In genomic region chr19:17323274-17323972, GRCh38 we compare ENCODE assay signal across 20 cellular contexts. TPM values are rescaled to one million over a fixed set of nuclear protein-coding genes. Genes with fewer than 3 reads are reported as not detected.
DNase-seq lines count a peak whose midpoint lies in the region; ATAC-seq and TF ChIP-seq lines count a peak whose summit lies in the region.
"Had no signal": no experiment of that assay in that cellular context is flagged by ENCODE, and none has a peak within 500 bp of the region (broad histone marks: within the 10 kb centered on the region; RNA-seq: fewer than 3 reads in every experiment).

No MANE protein-coding gene starts in this region.

- peak overlapping the region; percentile 67 for H3K4me3 Mint-ChIP-seq in endothelial cell (ENCODE audit: unreplicated experiment)
- no peak overlapping the region for H3K4me3 Mint-ChIP-seq in activated CD4-positive, alpha-beta T cell treated with anti-CD3 and anti-CD28 coated beads, Interleukin-2, amount 10 ng/mL, durations not matched to agents 7 days and 5 days
- H3K4me3 Mint-ChIP-seq: activated naive CD4-positive, alpha-beta T cell treated with anti-CD3 and anti-CD28 coated beads for 36 hours had no signal

- peaks cover 15% of the 10 kb centered on the region for H3K36me3 Mint-ChIP-seq in endothelial cell (ENCODE audit: low read depth, unreplicated experiment)
- peaks cover 14% of the 10 kb centered on the region for H3K36me3 Mint-ChIP-seq in activated CD4-positive, alpha-beta T cell treated with anti-CD3 and anti-CD28 coated beads, Interleukin-2, amount 10 ng/mL, durations not matched to agents 7 days and 5 days (ENCODE audit: low read depth)

- H4K20me1 ChIP-seq in SK-N-SH (ENCODE audit: insufficient read depth), result no peaks in the 10 kb centered on the region

- H3K27me3 Mint-ChIP-seq in endothelial cell (ENCODE audit: unreplicated experiment), result peaks cover 12% of the 10 kb centered on the region
- H3K27me3 Mint-ChIP-seq in activated CD4-positive, alpha-beta T cell treated with anti-CD3 and anti-CD28 coated beads, Interleukin-2, amount 10 ng/mL, durations not matched to agents 7 days and 5 days, result no peaks in the 10 kb centered on the region

- no peak overlapping the region for H3K27ac Mint-ChIP-seq in endothelial cell (ENCODE audit: unreplicated experiment)
- H3K27ac Mint-ChIP-seq in activated CD4-positive, alpha-beta T cell treated with anti-CD3 and anti-CD28 coated beads, Interleukin-2, amount 10 ng/mL, durations not matched to agents 7 days and 5 days, result no peak overlapping the region
- H3K27ac Mint-ChIP-seq: activated naive CD4-positive, alpha-beta T cell treated with anti-CD3 and anti-CD28 coated beads for 36 hours had no signal

- H3K27ac ChIP-seq in SK-N-SH (ENCODE audit: low read depth in 2 of 2, low read length in 1 of 2) (no peak overlapping the region), RWPE1 (peak overlapping the region; percentile 97), suprapubic skin (no peak overlapping the region), sigmoid colon (no peak overlapping the region)
- H3K27ac ChIP-seq: body of pancreas, C4-2B, ovary had no signal

- no peaks in the 10 kb centered on the region for H3K9me2 ChIP-seq in SK-N-SH

- H2AFZ ChIP-seq in SK-N-SH (ENCODE audit: low read depth), result no peak overlapping the region

- no peak for TF ChIP-seq CTCF in SK-N-SH (IDR thresholded peaks at IDR 0.05)
- no peak for TF ChIP-seq CTCF in RWPE1 (conservative IDR thresholded peaks at IDR 0.05; ENCODE audit: low read depth)
- TF ChIP-seq CTCF in endothelial cell (IDR thresholded peaks at IDR 0.05; ENCODE audit: unreplicated experiment), result no peak
- TF ChIP-seq CTCF in suprapubic skin (IDR thresholded peaks at IDR 0.05), result no peak
- no peak for TF ChIP-seq CTCF in sigmoid colon (IDR thresholded peaks at IDR 0.05)

- no peak for ATAC-seq in SK-N-SH treated with all-trans-retinoic acid at 6 μM for 48 hours
- ATAC-seq: body of pancreas, left lobe of liver had no signal

- H3K4me3 ChIP-seq in SK-N-SH (ENCODE audit: low read depth in 2 of 2, low read length in 1 of 2) (no peak overlapping the region; a peak in 1 of 4 replicates), suprapubic skin (peak overlapping the region; percentile 26), sigmoid colon (peak overlapping the region in 1 of 4 donors; percentile 28)
- H3K4me3 ChIP-seq: body of pancreas, ovary had no signal

- CTCF ChIA-PET in SK-N-SH (lab: Yijun Ruan, JAX) (interaction anchor here (0.9 to 1.5 kb wide), 3 partner anchors 10 to 18 kb away, joined by 3 to 8 read pairs (median 3); partner anchors contain the start of genes ANO8 and MRPL34), RWPE1 (lab: Yijun Ruan, JAX) (no interaction called here)
- CTCF ChIA-PET in activated CD4-positive, alpha-beta T cell treated with anti-CD3 and anti-CD28 coated beads, Interleukin-2, amount 10 ng/mL, durations not matched to agents 7 days and 5 days (lab: Charles Lee), result interaction anchor here (0.7 to 1.6 kb wide), 3 partner anchors 8 to 18 kb away, joined by 3 to 5 read pairs (median 3); partner anchors contain the start of gene MRPL34

- H3K27me3 ChIP-seq in SK-N-SH (ENCODE audit: insufficient read depth) (no peaks in the 10 kb centered on the region), suprapubic skin (no peaks in the 10 kb centered on the region), sigmoid colon (peaks cover 0 to 8% (median 0%) of the 10 kb centered on the region in 3 donors)
- H3K27me3 ChIP-seq: body of pancreas, ovary had no signal

- H3K36me3 ChIP-seq in SK-N-SH (replicated peaks in 1 of 2; ENCODE audit: control insufficient read depth in 1 of 2, insufficient read depth in 2 of 2, low read length in 1 of 2), result peaks cover 0 to 41% of the 10 kb centered on the region in 2 experiments
- H3K36me3 ChIP-seq in suprapubic skin, result peaks cover 40% of the 10 kb centered on the region
- peaks cover 9 to 44% (median 21%) of the 10 kb centered on the region in 4 donors for H3K36me3 ChIP-seq in sigmoid colon
- H3K36me3 ChIP-seq: ovary had no signal

- no peak for TF ChIP-seq POLR2A in suprapubic skin (IDR thresholded peaks at IDR 0.05)
- TF ChIP-seq POLR2A in sigmoid colon (IDR thresholded peaks at IDR 0.05), result no peak

- no peak for TF ChIP-seq RAD21 in SK-N-SH (IDR thresholded peaks at IDR 0.05; ENCODE audit: low read length)

- H3K9me3 ChIP-seq in SK-N-SH (no peaks in the 10 kb centered on the region), suprapubic skin (no peaks in the 10 kb centered on the region), sigmoid colon (no peaks in the 10 kb centered on the region)
- H3K9me3 ChIP-seq: body of pancreas, ovary had no signal

- no peak overlapping the region for H3K9ac ChIP-seq in SK-N-SH

- TF ChIP-seq EP300 in SK-N-SH (IDR thresholded peaks at IDR 0.05; ENCODE audit: borderline replicate concordance in 1 of 2, low read depth in 1 of 2, low read length in 1 of 2) (no peak), suprapubic skin (IDR thresholded peaks at IDR 0.05) (no peak), sigmoid colon (IDR thresholded peaks at IDR 0.05) (no peak)

- no peaks in the 10 kb centered on the region for H3K79me2 ChIP-seq in SK-N-SH (ENCODE audit: insufficient read depth)

- H3K4me1 ChIP-seq in SK-N-SH (ENCODE audit: control insufficient read depth in 1 of 2, insufficient read depth in 2 of 2, low read depth in 1 of 2, low read length in 1 of 2) (no peaks in the 10 kb centered on the region), suprapubic skin (peaks cover 35% of the 10 kb centered on the region), sigmoid colon (peaks cover 0 to 11% (median 8%) of the 10 kb centered on the region in 4 donors)

- WGBS in SK-N-SH (ENCODE audit: low lambda C conversion rate), result 91% methylated on average over 27 of the region's 57 CpGs
- WGBS in suprapubic skin, result 25% methylated on average over 13 of the region's 57 CpGs
- WGBS in sigmoid colon, 2 donors, result 30 to 56% methylated on average over 57 of the region's 57 CpGs

- H3K4me2 ChIP-seq in SK-N-SH, result no peak overlapping the region

- no peaks in the 10 kb centered on the region for H3F3A ChIP-seq in SK-N-SH (replicated peaks; ENCODE audit: insufficient read depth)

- DNase-seq in SK-N-SH (peak; percentile 70), RWPE1 (ENCODE audit: low spot score) (no peak), endothelial cell (ENCODE audit: low spot score) (no peak), suprapubic skin (ENCODE audit: low spot score in 2 of 2) (no peak), sigmoid colon (no peak), NCI-H1694 treated with DMSO at 0.1 percent for 48 hours (lab: John Stamatoyannopoulos, UW) (no peak)
- no peak for DNase-seq in activated CD4-positive, alpha-beta T cell treated with anti-CD3 and anti-CD28 coated beads, Interleukin-2, amount 10 ng/mL, durations not matched to agents 7 days and 5 days
- DNase-seq: activated CD4-positive, alpha-beta T cell treated with anti-CD3 and anti-CD28 coated beads for 48 hours; body of pancreas; dermis blood vessel endothelial cell; DMS53; NCI-H1436 treated with DMSO at 0.1 percent for 48 hours; NCI-H226; ovary; stimulated activated CD4-positive, alpha-beta T cell treated with anti-CD3 and anti-CD28 coated beads, Interleukin-2, amount 100 ng/mL, for 24 hours; SW 1271 had no signal

- no peaks in the 10 kb centered on the region for H3K9me3 Mint-ChIP-seq in endothelial cell (ENCODE audit: unreplicated experiment)
- no peaks in the 10 kb centered on the region for H3K9me3 Mint-ChIP-seq in activated CD4-positive, alpha-beta T cell treated with anti-CD3 and anti-CD28 coated beads, Interleukin-2, amount 10 ng/mL, durations not matched to agents 7 days and 5 days
- H3K9me3 Mint-ChIP-seq: activated naive CD4-positive, alpha-beta T cell treated with anti-CD3 and anti-CD28 coated beads for 36 hours had no signal

- POLR2A ChIA-PET in SK-N-SH (lab: Yijun Ruan, JAX), result no interaction called here
- POLR2A ChIA-PET in RWPE1 (lab: Yijun Ruan, JAX; ENCODE audit: low non-redundant PET), result no interaction called here
- POLR2A ChIA-PET in activated CD4-positive, alpha-beta T cell treated with anti-CD3 and anti-CD28 coated beads, Interleukin-2, amount 10 ng/mL, durations not matched to agents 7 days and 5 days (lab: Charles Lee), result no interaction called here

- H3K4me1 Mint-ChIP-seq in endothelial cell (ENCODE audit: unreplicated experiment), result no peaks in the 10 kb centered on the region
- peaks cover 6% of the 10 kb centered on the region for H3K4me1 Mint-ChIP-seq in activated CD4-positive, alpha-beta T cell treated with anti-CD3 and anti-CD28 coated beads, Interleukin-2, amount 10 ng/mL, durations not matched to agents 7 days and 5 days

- intact Hi-C loops in sigmoid colon (cut with DNase I), result no loop called here

RNA-seq across cellular contexts. Expression of gene ANO8, which starts 11.2 kb away (rescaled TPM):
- polyA plus RNA-seq in SK-N-SH (2012; rRNA removed) (5.0 and 7.8 TPM in 2 replicates), sigmoid colon (1 to 10 TPM in 2 of 3 donors, under 1 TPM in 1; 0.46 to 5.4 (median 1.2) TPM)
- polyA plus RNA-seq in SK-N-SH (2012; cell fraction: cytosol; rRNA removed), result 2.6 and 4.2 TPM in 2 replicates
- polyA plus RNA-seq in SK-N-SH (2012; cell fraction: nucleus; rRNA removed), result 21.4 and 31.6 TPM in 2 replicates
- total RNA-seq in endothelial cell (ENCODE audit: unreplicated experiment) (19.0 TPM), suprapubic skin (10 to 100 TPM; 29.9 to 47.1 (median 37.1) TPM), sigmoid colon (10 to 100 TPM in 1 of 4 donors, 1 to 10 TPM in 3; 2.0 to 10.5 (median 2.7) TPM)
- total RNA-seq in activated CD4-positive, alpha-beta T cell treated with anti-CD3 and anti-CD28 coated beads, Interleukin-2, amount 10 ng/mL, durations not matched to agents 7 days and 5 days, result 10 to 100 TPM; 16.4 to 17.5 TPM

RNA-seq across cellular contexts. Expression of gene GTPBP3, which starts 13.9 kb away (rescaled TPM):
- 21.6 and 22.4 TPM in 2 replicates for polyA plus RNA-seq in SK-N-SH (2012; rRNA removed)
- 9.1 and 12.1 TPM in 2 replicates for polyA plus RNA-seq in SK-N-SH (2012; cell fraction: cytosol; rRNA removed)
- polyA plus RNA-seq in SK-N-SH (2012; cell fraction: nucleus; rRNA removed), result 72.5 and 94.4 TPM in 2 replicates
- 27.3 TPM for total RNA-seq in endothelial cell (ENCODE audit: unreplicated experiment)
- total RNA-seq in suprapubic skin, result 10 to 100 TPM; 18.7 to 29.0 (median 25.2) TPM
- 10 to 100 TPM in 3 of 4 donors, 1 to 10 TPM in 1; 4.6 to 22.2 (median 15.4) TPM for total RNA-seq in sigmoid colon
- polyA plus RNA-seq in sigmoid colon, result 10 to 100 TPM in 1 of 3 donors, 1 to 10 TPM in 2; 3.7 to 16.0 (median 4.8) TPM
- 10 to 100 TPM; 30.9 to 41.3 TPM for total RNA-seq in activated CD4-positive, alpha-beta T cell treated with anti-CD3 and anti-CD28 coated beads, Interleukin-2, amount 10 ng/mL, durations not matched to agents 7 days and 5 days

RNA-seq across cellular contexts. Expression of gene DDA1, which starts 14.1 kb away (rescaled TPM):
- polyA plus RNA-seq in SK-N-SH (2012; rRNA removed) (112 and 135 TPM in 2 replicates), sigmoid colon (100 to 1,000 TPM in 1 of 3 donors, 10 to 100 TPM in 2; 57.1 to 101 (median 82.6) TPM)
- 110 and 115 TPM in 2 replicates for polyA plus RNA-seq in SK-N-SH (2012; cell fraction: cytosol; rRNA removed)
- polyA plus RNA-seq in SK-N-SH (2012; cell fraction: nucleus; rRNA removed), result 90.9 and 103 TPM in 2 replicates
- total RNA-seq in endothelial cell (ENCODE audit: unreplicated experiment) (44.7 TPM), suprapubic skin (10 to 100 TPM; 17.9 to 35.2 (median 22.8) TPM), sigmoid colon (10 to 100 TPM in 2 of 4 donors, 1 to 10 TPM in 2; 6.1 to 10.3 (median 8.7) TPM)
- total RNA-seq in activated CD4-positive, alpha-beta T cell treated with anti-CD3 and anti-CD28 coated beads, Interleukin-2, amount 10 ng/mL, durations not matched to agents 7 days and 5 days, result 10 to 100 TPM; 39.5 to 45.3 TPM

RNA-seq across cellular contexts. Expression of gene MRPL34, which starts 17.8 kb away (rescaled TPM):
- polyA plus RNA-seq in SK-N-SH (2012; rRNA removed), result 61.4 and 72.9 TPM in 2 replicates
- polyA plus RNA-seq in SK-N-SH (2012; cell fraction: cytosol; rRNA removed), result 70.2 and 72.1 TPM in 2 replicates
- 40.9 and 93.7 TPM in 2 replicates for polyA plus RNA-seq in SK-N-SH (2012; cell fraction: nucleus; rRNA removed)
- total RNA-seq in endothelial cell (ENCODE audit: unreplicated experiment), result 60.2 TPM
- total RNA-seq in suprapubic skin, result 10 to 100 TPM; 42.7 to 89.5 (median 73.1) TPM
- total RNA-seq in sigmoid colon, result 100 to 1,000 TPM; 174 to 390 (median 267) TPM
- polyA plus RNA-seq in sigmoid colon, result 100 to 1,000 TPM; 217 to 476 (median 275) TPM
- total RNA-seq in activated CD4-positive, alpha-beta T cell treated with anti-CD3 and anti-CD28 coated beads, Interleukin-2, amount 10 ng/mL, durations not matched to agents 7 days and 5 days, result 10 to 100 TPM; 79.5 to 80.8 TPM

RNA-seq across cellular contexts. Expression of gene ABHD8, which starts 20.2 kb away (rescaled TPM):
- 10.6 and 11.1 TPM in 2 replicates for polyA plus RNA-seq in SK-N-SH (2012; rRNA removed)
- 4.6 and 9.1 TPM in 2 replicates for polyA plus RNA-seq in SK-N-SH (2012; cell fraction: cytosol; rRNA removed)
- polyA plus RNA-seq in SK-N-SH (2012; cell fraction: nucleus; rRNA removed), result 6.7 and 21.3 TPM in 2 replicates
- 8.9 TPM for total RNA-seq in endothelial cell (ENCODE audit: unreplicated experiment)
- total RNA-seq in suprapubic skin, result 10 to 100 TPM in 3 of 4 donors, 1 to 10 TPM in 1; 9.7 to 15.7 (median 13.6) TPM
- total RNA-seq in sigmoid colon, result 10 to 100 TPM; 15.5 to 21.9 (median 18.8) TPM
- 1 to 10 TPM; 4.2 to 9.0 (median 7.4) TPM for polyA plus RNA-seq in sigmoid colon
- 10 to 100 TPM in 1 of 2 experiments, 1 to 10 TPM in 1; 9.3 to 10.1 TPM for total RNA-seq in activated CD4-positive, alpha-beta T cell treated with anti-CD3 and anti-CD28 coated beads, Interleukin-2, amount 10 ng/mL, durations not matched to agents 7 days and 5 days
